ENCODE assay signal across 14 cellular contexts in genomic region chrX:19740744-19741143, GRCh38.
DNase-seq lines count a peak whose midpoint lies in the region; ATAC-seq and TF ChIP-seq lines count a peak whose summit lies in the region.
"Had no signal": no experiment of that assay in that cellular context is flagged by ENCODE, and none has a peak within 500 bp of the region (broad histone marks: within the 10 kb centered on the region; RNA-seq: fewer than 3 reads in every experiment).

No MANE protein-coding gene starts in this region.

- H3K4me1 Mint-ChIP-seq in Caco-2 (ENCODE audit: low read depth, unreplicated experiment), result peaks cover 25% of the 10 kb centered on the region
- H3K4me1 Mint-ChIP-seq in IgD-negative memory B cell, result peaks cover 17 to 37% (median 32%) of the 10 kb centered on the region in 3 donors
- peaks cover 79% of the 10 kb centered on the region for H3K4me1 Mint-ChIP-seq in activated naive CD8-positive, alpha-beta T cell (ENCODE audit: low read depth)
- peaks cover 34 to 90% (median 75%) of the 10 kb centered on the region in 7 donors for H3K4me1 Mint-ChIP-seq in naive thymus-derived CD4-positive, alpha-beta T cell

- H3K9me3 Mint-ChIP-seq in Caco-2 (ENCODE audit: unreplicated experiment) (no peaks in the 10 kb centered on the region), IgD-negative memory B cell (no peaks in the 10 kb centered on the region)
- no peaks in the 10 kb centered on the region for H3K9me3 Mint-ChIP-seq in activated naive CD8-positive, alpha-beta T cell (ENCODE audit: low read depth)
- no peaks in the 10 kb centered on the region for H3K9me3 Mint-ChIP-seq in naive thymus-derived CD4-positive, alpha-beta T cell
- H3K9me3 Mint-ChIP-seq: activated naive CD4-positive, alpha-beta T cell treated with anti-CD3 and anti-CD28 coated beads, Interleukin-2, amount 50 U/mL, for 72 hours had no signal

- CTCF ChIA-PET in Caco-2 (lab: Charles Lee), result interaction anchor here (0.6 to 1.7 kb wide), 4 partner anchors 16 to 245 kb away, joined by 3 to 6 read pairs (median 4); no protein-coding TSS in a partner anchor
- CTCF ChIA-PET in naive thymus-derived CD4-positive, alpha-beta T cell (lab: Charles Lee), result interaction anchor here (0.8 to 1.1 kb wide), 5 partner anchors 12 to 116 kb away, joined by 3 to 4 read pairs (median 3); no protein-coding TSS in a partner anchor

- BruUV-seq in Caco-2 (replicated peaks; lab: Mats Ljungman, UMichigan), result no TSS peak

- no peaks in the 10 kb centered on the region for H3K9me3 ChIP-seq in Caco-2
- H3K9me3 ChIP-seq in naive thymus-derived CD4-positive, alpha-beta T cell (ENCODE audit: control insufficient read depth in 2 of 3, low read length in 3 of 3), result no peaks in the 10 kb centered on the region
- H3K9me3 ChIP-seq: BLaER1 had no signal

- peaks cover 17% of the 10 kb centered on the region for H3K4me1 ChIP-seq in Caco-2
- H3K4me1 ChIP-seq in naive thymus-derived CD4-positive, alpha-beta T cell (ENCODE audit: control insufficient read depth in 2 of 2, insufficient read depth in 2 of 2, low read length in 2 of 2), result peaks cover 55 to 63% of the 10 kb centered on the region in 2 donors

- H3K27ac ChIP-seq in naive thymus-derived CD4-positive, alpha-beta T cell (ENCODE audit: low read depth, low read length), result no peak overlapping the region
- H3K27ac ChIP-seq: BLaER1, epithelial cell of prostate had no signal

- peaks cover 14% of the 10 kb centered on the region for H3K36me3 Mint-ChIP-seq in Caco-2 (ENCODE audit: insufficient read depth, unreplicated experiment)
- H3K36me3 Mint-ChIP-seq in IgD-negative memory B cell, result no peaks in the 10 kb centered on the region
- peaks cover 7% of the 10 kb centered on the region for H3K36me3 Mint-ChIP-seq in activated naive CD8-positive, alpha-beta T cell
- peaks cover 0 to 20% (median 7%) of the 10 kb centered on the region in 5 donors for H3K36me3 Mint-ChIP-seq in naive thymus-derived CD4-positive, alpha-beta T cell

- H3K27ac Mint-ChIP-seq in Caco-2 (ENCODE audit: unreplicated experiment) (peak overlapping the region; percentile 85), IgD-negative memory B cell (peak overlapping the region in 2 of 3 donors; percentile 11 to 91)
- H3K27ac Mint-ChIP-seq in activated naive CD8-positive, alpha-beta T cell, result peak overlapping the region; percentile 89
- peak overlapping the region; percentile 33 to 87 (median 82) for H3K27ac Mint-ChIP-seq in naive thymus-derived CD4-positive, alpha-beta T cell

- H3K4me3 Mint-ChIP-seq in Caco-2 (ENCODE audit: unreplicated experiment), result peak overlapping the region; percentile 64
- no peak overlapping the region for H3K4me3 Mint-ChIP-seq in IgD-negative memory B cell
- H3K4me3 Mint-ChIP-seq in activated naive CD8-positive, alpha-beta T cell, result peak overlapping the region; percentile 28
- H3K4me3 Mint-ChIP-seq in naive thymus-derived CD4-positive, alpha-beta T cell, result peak overlapping the region in 8 of 10 donors; percentile 4 to 56 (median 40)

- DNase-seq in Caco-2 (peak; percentile 44 to 48), NCI-H2081 treated with DMSO at 0.1 percent for 48 hours (lab: John Stamatoyannopoulos, UW) (no peak), sciatic nerve (ENCODE audit: low spot score) (no peak), DMS53 (lab: John Stamatoyannopoulos, UW) (no peak)
- no peak for DNase-seq in naive thymus-derived CD4-positive, alpha-beta T cell
- DNase-seq: glutamatergic neuron, HCEC 1CT, NCI-H1694 had no signal

- POLR2A ChIA-PET in Caco-2 (lab: Charles Lee), result interaction anchor here (0.6 to 1.0 kb wide), 3 partner anchors 18 to 148 kb away, joined by 3 read pairs; no protein-coding TSS in a partner anchor
- POLR2A ChIA-PET in naive thymus-derived CD4-positive, alpha-beta T cell (lab: Charles Lee), result interaction anchor here (0.8 to 1.6 kb wide), 5 partner anchors 32 to 146 kb away, joined by 3 to 6 read pairs (median 5); no protein-coding TSS in a partner anchor

- intact Hi-C loops in Caco-2 (cut with micrococcal nuclease; ENCODE audit: unreplicated experiment) (loop anchor here (1.0 kb wide), 1 partner anchor 15 kb away; no protein-coding TSS in a partner anchor), sciatic nerve (cut with DNase I) (loop anchor here (10.0 kb wide), 1 partner anchor 124 kb away; no protein-coding TSS in a partner anchor)
- intact Hi-C loops in naive thymus-derived CD4-positive, alpha-beta T cell (cut with micrococcal nuclease), result loop anchor here in 1 of 2 donors (10.0 kb wide), 1 partner anchor 254 kb away; the partner anchor contains the start of gene BCLAF3

- H3K4me3 ChIP-seq in Caco-2 (ENCODE audit: low read depth, low read length), result no peak overlapping the region
- H3K4me3 ChIP-seq in naive thymus-derived CD4-positive, alpha-beta T cell (ENCODE audit: low read length), result peak overlapping the region; percentile 12
- H3K4me3 ChIP-seq: BLaER1, K562 had no signal

- no peak for ATAC-seq in naive thymus-derived CD4-positive, alpha-beta T cell
- ATAC-seq in sciatic nerve, result no peak
- ATAC-seq: activated naive CD4-positive, alpha-beta T cell treated with anti-CD3 and anti-CD28 coated beads, Interleukin-2, amount 50 U/mL, for 72 hours; K562 had no signal

- H3K27me3 ChIP-seq in Caco-2 (replicated peaks; ENCODE audit: control insufficient read depth, insufficient read depth, low read length), result no peaks in the 10 kb centered on the region
- H3K27me3 ChIP-seq in naive thymus-derived CD4-positive, alpha-beta T cell (ENCODE audit: control insufficient read depth in 2 of 2, insufficient read depth in 2 of 2, low read length in 2 of 2), result no peaks in the 10 kb centered on the region
- H3K27me3 ChIP-seq: BLaER1 had no signal

- H3K27me3 Mint-ChIP-seq in Caco-2 (ENCODE audit: insufficient read depth, unreplicated experiment) (no peaks in the 10 kb centered on the region), IgD-negative memory B cell (no peaks in the 10 kb centered on the region)
- H3K27me3 Mint-ChIP-seq in activated naive CD8-positive, alpha-beta T cell, result no peaks in the 10 kb centered on the region
- no peaks in the 10 kb centered on the region for H3K27me3 Mint-ChIP-seq in naive thymus-derived CD4-positive, alpha-beta T cell

- no peak for TF ChIP-seq CTCF in Caco-2 (IDR thresholded peaks at IDR 0.05; ENCODE audit: insufficient read depth in 1 of 2, low read depth in 1 of 2, low read length in 1 of 2, severe bottlenecking in 1 of 2, unreplicated experiment in 1 of 2)

- no peaks in the 10 kb centered on the region for H3K36me3 ChIP-seq in Caco-2 (ENCODE audit: control insufficient read depth, insufficient read depth, low read length)
- H3K36me3 ChIP-seq in naive thymus-derived CD4-positive, alpha-beta T cell (ENCODE audit: control insufficient read depth in 2 of 3, insufficient read depth in 3 of 3, low read length in 3 of 3), result peaks cover 0 to 5% (median 0%) of the 10 kb centered on the region in 3 experiments

Comparison
In these comparisons a context has a peak if more than half of its experiments do, and no peak if none do; other contexts are left out.
1. DNase-seq: peak in Caco-2 (2 of 2); none in naive thymus-derived CD4-positive, alpha-beta T cell (0 of 9), NCI-H2081 treated with DMSO at 0.1 percent for 48 hours (single experiment), sciatic nerve (single experiment) and DMS53 (single experiment).
2. H3K4me3 Mint-ChIP-seq: peak in Caco-2 (single experiment), activated naive CD8-positive, alpha-beta T cell (single experiment) and naive thymus-derived CD4-positive, alpha-beta T cell (8 of 10); none in IgD-negative memory B cell (0 of 4).
3. Peak in every context shown above with its lines, with median percentiles within 50 percentile points of each other: H3K27ac Mint-ChIP-seq.